Comparison of ENCODE assay signal across 8 cellular contexts in the genomic region with DNA sequence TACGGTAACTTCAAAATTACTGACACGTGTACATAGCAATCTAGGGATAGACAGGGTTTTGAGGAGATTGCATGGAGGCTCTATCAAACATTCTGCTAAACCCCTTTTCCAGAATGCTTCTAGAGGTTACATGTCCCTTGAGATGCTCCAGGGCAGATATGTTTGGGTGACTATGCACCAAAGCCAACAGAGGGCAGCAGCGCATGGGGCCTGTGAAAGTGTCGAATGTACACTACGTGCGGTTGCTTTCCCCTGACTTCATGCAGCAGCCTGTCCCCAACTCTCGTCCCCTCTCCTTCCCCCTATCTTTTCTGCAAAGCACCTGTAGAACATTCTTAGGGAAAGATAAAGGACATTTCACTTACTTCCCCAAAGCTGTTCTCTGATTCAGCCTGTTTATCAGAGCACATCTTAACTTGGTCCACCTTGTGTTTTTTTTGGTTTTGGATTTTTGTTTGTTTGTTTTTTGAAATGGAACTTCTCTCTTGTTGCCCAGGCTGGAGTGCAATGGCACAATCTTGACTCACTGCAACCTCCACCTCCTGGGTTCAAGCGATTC.
DNase-seq lines count a peak whose midpoint lies in the region; ATAC-seq and TF ChIP-seq lines count a peak whose summit lies in the region.

No MANE protein-coding gene starts in this region.

- no peak overlapping the region for H3K4me3 Mint-ChIP-seq in mesothelial cell of epicardium

- H3K9me2 ChIP-seq in SK-N-SH: no peaks in the 10 kb centered on the region

- H3K9ac ChIP-seq in SK-N-SH: no peak overlapping the region

- CTCF ChIA-PET in SK-N-SH (lab: Yijun Ruan, JAX): interaction anchor here (0.8 to 19.7 kb wide), 11 partner anchors 8 to 110 kb away, joined by 3 to 160 read pairs (median 4); no protein-coding TSS in a partner anchor

- no peak overlapping the region for H3K4me3 ChIP-seq in GM12865 (ENCODE audit: low read depth, low read length)
- no peak overlapping the region for H3K4me3 ChIP-seq in SK-N-SH (ENCODE audit: low read depth in 2 of 2, low read length in 1 of 2)

- POLR2A ChIA-PET in SK-N-SH (lab: Yijun Ruan, JAX): interaction anchor here (0.6 kb wide), 1 partner anchor 89 kb away, joined by 3 read pairs; no protein-coding TSS in a partner anchor

- peak; percentile 30 for TF ChIP-seq CTCF in GM12865 (IDR thresholded peaks at IDR 0.05; ENCODE audit: insufficient read depth, low read depth, low read length, missing control alignments)
- TF ChIP-seq CTCF in SK-N-SH (IDR thresholded peaks at IDR 0.05): peak; percentile 57
- no peak for TF ChIP-seq CTCF in mesothelial cell of epicardium (IDR thresholded peaks at IDR 0.05; ENCODE audit: unreplicated experiment)

- H3F3A ChIP-seq in SK-N-SH (replicated peaks; ENCODE audit: insufficient read depth): peaks cover 6% of the 10 kb centered on the region

- 93% methylated on average over 8 of the region's 8 CpGs for WGBS in SK-N-SH (ENCODE audit: low lambda C conversion rate)

- 0 out of 2 replicates have a peak, but pooled peaks cover 3% of the 10 kb centered on the region for H4K20me1 ChIP-seq in SK-N-SH (ENCODE audit: insufficient read depth)

- ATAC-seq in HG03520 (IDR thresholded peaks at IDR 0.05; ENCODE audit: unreplicated experiment): no peak

- H3K4me1 ChIP-seq in SK-N-SH (ENCODE audit: control insufficient read depth in 1 of 2, insufficient read depth in 2 of 2, low read depth in 1 of 2, low read length in 1 of 2): peaks cover 0 to 6% of the 10 kb centered on the region in 2 experiments; a peak in 2 of 4 replicates

- no peak for TF ChIP-seq EP300 in SK-N-SH (IDR thresholded peaks at IDR 0.05; ENCODE audit: borderline replicate concordance in 1 of 2, low read depth in 1 of 2, low read length in 1 of 2)

- H3K9me3 Mint-ChIP-seq in mesothelial cell of epicardium: no peaks in the 10 kb centered on the region

- DNase-seq in AG20443 (ENCODE audit: low spot score) (peak; percentile 25), GM12865 (ENCODE audit: low read depth) (peak; percentile 29), SK-N-SH (peak; percentile 53), fibroblast of peridontal ligament (ENCODE audit: extremely low read depth) (peak; percentile 27), midbrain (lab: John Stamatoyannopoulos, UW) (no peak), mesenteric fat pad (ENCODE audit: low spot score) (no peak), mesothelial cell of epicardium (ENCODE audit: low spot score in 2 of 2, unreplicated experiment in 2 of 2) (no peak)

- no peak overlapping the region for H3K4me2 ChIP-seq in SK-N-SH

- no peak overlapping the region for H3K27ac ChIP-seq in SK-N-SH (ENCODE audit: low read depth in 2 of 2, low read length in 1 of 2)

- no peak overlapping the region for H3K27ac Mint-ChIP-seq in mesothelial cell of epicardium

- H3K79me2 ChIP-seq in SK-N-SH (ENCODE audit: insufficient read depth): peaks cover 8% of the 10 kb centered on the region; the same call in 1 of the 2 replicates

- H3K9me3 ChIP-seq in SK-N-SH: no peaks in the 10 kb centered on the region

- peaks cover 37% of the 10 kb centered on the region for H3K36me3 Mint-ChIP-seq in mesothelial cell of epicardium

- no peaks in the 10 kb centered on the region for H3K4me1 Mint-ChIP-seq in mesothelial cell of epicardium

- H3K27me3 Mint-ChIP-seq in mesothelial cell of epicardium (ENCODE audit: low read depth): no peaks in the 10 kb centered on the region

- peaks cover 54 to 71% of the 10 kb centered on the region in 2 experiments for H3K36me3 ChIP-seq in SK-N-SH (replicated peaks in 1 of 2; ENCODE audit: control insufficient read depth in 1 of 2, insufficient read depth in 2 of 2, low read length in 1 of 2)

- no peak overlapping the region for H2AFZ ChIP-seq in SK-N-SH (ENCODE audit: low read depth)

- TF ChIP-seq RAD21 in SK-N-SH (IDR thresholded peaks at IDR 0.05; ENCODE audit: low read length): peak; percentile 66

- no peaks in the 10 kb centered on the region for H3K27me3 ChIP-seq in SK-N-SH (ENCODE audit: insufficient read depth)

TF ChIP-seq in SK-N-SH, 30 proteins besides CTCF, POLR2A, EP300 and RAD21:
- TF ChIP-seq FOXM1 (IDR thresholded peaks at IDR 0.05; ENCODE audit: low read depth) (no peak), SMC3 (IDR thresholded peaks at IDR 0.05; ENCODE audit: low read depth, low read length) (peak; percentile 55)

Comparison
In these comparisons a context has a peak if more than half of its experiments do, and no peak if none do; other contexts are left out.
1. DNase-seq: peak in AG20443 (single experiment), GM12865 (single experiment), SK-N-SH (single experiment) and fibroblast of peridontal ligament (single experiment); none in midbrain (single experiment), mesenteric fat pad (single experiment) and mesothelial cell of epicardium (0 of 2).